Comparison of ENCODE assay signal across 12 cellular contexts in the genomic region with DNA sequence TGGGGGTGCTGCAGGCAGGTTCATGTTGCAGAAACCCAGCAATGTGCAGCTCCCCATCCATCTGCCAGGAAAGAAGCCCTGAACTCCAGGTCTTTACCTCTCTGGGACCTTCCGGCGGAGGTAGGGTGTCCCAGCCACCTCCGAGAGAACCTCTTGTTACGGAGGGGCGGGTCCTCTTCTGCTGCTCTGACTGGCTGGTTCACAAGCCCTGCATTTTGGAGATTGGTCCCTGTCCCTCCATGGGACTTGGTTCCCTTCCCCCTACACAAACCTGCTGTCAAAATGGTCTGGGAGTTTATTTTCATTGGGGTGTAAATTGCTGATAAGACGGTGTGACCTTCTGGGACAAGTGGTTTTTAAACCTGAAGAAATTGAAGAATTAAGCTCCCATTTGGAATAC. TPM values are rescaled to one million over a fixed set of nuclear protein-coding genes. Genes with fewer than 3 reads are reported as not detected.
A peak's percentile ranks its signal among the peaks of the same experiment; 100 is the strongest.
DNase-seq lines count a peak whose midpoint lies in the region; TF ChIP-seq lines count a peak whose summit lies in the region.
"Had no signal": no experiment of that assay in that cellular context is flagged by ENCODE, and none has a peak within 500 bp of the region (broad histone marks: within the 10 kb centered on the region; RNA-seq: fewer than 3 reads in every experiment).

No MANE protein-coding gene starts in this region.

- H2AFZ ChIP-seq in PC-9, result no peak overlapping the region

- H4K20me1 ChIP-seq in PC-9 (ENCODE audit: insufficient read depth), result no peaks in the 10 kb centered on the region; the same call in 1 of the 2 replicates

- H3K4me1 Mint-ChIP-seq in activated CD4-positive, alpha-beta memory T cell treated with anti-CD3 and anti-CD28 coated beads, Interleukin-2, amount 10 ng/mL, durations not matched to agents 7 days and 5 days, result peaks cover 3% of the 10 kb centered on the region

- 54 to 57% methylated on average over 3 to 5 of the region's 6 CpGs for WGBS in esophagus squamous epithelium, 2 donors
- WGBS in sigmoid colon, 2 donors, result 13 to 45% methylated on average over 6 of the region's 6 CpGs

- H3K4me3 ChIP-seq in PC-9 (no peak overlapping the region), esophagus squamous epithelium (no peak overlapping the region), sigmoid colon (no peak overlapping the region)
- H3K4me3 ChIP-seq: pancreas had no signal

- no peak for TF ChIP-seq EP300 in sigmoid colon (IDR thresholded peaks at IDR 0.05)

- peak overlapping the region; percentile 92 for H3K27ac ChIP-seq in PC-9
- peak overlapping the region in 3 of 4 donors; percentile 83 to 91 (median 85) for H3K27ac ChIP-seq in esophagus squamous epithelium
- H3K27ac ChIP-seq in sigmoid colon, result no peak overlapping the region
- H3K27ac ChIP-seq: pancreas had no signal

- TF ChIP-seq CTCF in PC-9 (conservative IDR thresholded peaks at IDR 0.05) (no peak), esophagus squamous epithelium (IDR thresholded peaks at IDR 0.05) (no peak), sigmoid colon (IDR thresholded peaks at IDR 0.05) (no peak)

- H3K9me3 ChIP-seq in PC-9 (ENCODE audit: insufficient read depth, low read depth) (no peaks in the 10 kb centered on the region), esophagus squamous epithelium (no peaks in the 10 kb centered on the region), sigmoid colon (no peaks in the 10 kb centered on the region)
- H3K9me3 ChIP-seq: gastroesophageal sphincter, pancreas had no signal

- POLR2A ChIA-PET in PC-9 (lab: Charles Lee; ENCODE audit: unreplicated experiment), result no interaction called here
- POLR2A ChIA-PET in activated CD4-positive, alpha-beta memory T cell treated with anti-CD3 and anti-CD28 coated beads, Interleukin-2, amount 10 ng/mL, durations not matched to agents 7 days and 5 days (lab: Charles Lee), result interaction anchor here (1.0 kb wide), 1 partner anchor 10 kb away, joined by 3 read pairs; no protein-coding TSS in a partner anchor

- DNase-seq in NCI-H82 (lab: John Stamatoyannopoulos, UW) (peak; percentile 38), NCI-H82 treated with DMSO at 0.1 percent for 48 hours (lab: John Stamatoyannopoulos, UW; ENCODE audit: unreplicated experiment) (no peak), PC-9 (no peak), esophagus squamous epithelium (lab: John Stamatoyannopoulos, UW) (no peak), sigmoid colon (peak; percentile 64), NCI-H69 (lab: John Stamatoyannopoulos, UW) (no peak), NCI-H2081 treated with DMSO at 0.1 percent for 48 hours (lab: John Stamatoyannopoulos, UW) (no peak)
- DNase-seq in activated CD4-positive, alpha-beta memory T cell treated with anti-CD3 and anti-CD28 coated beads, Interleukin-2, amount 10 ng/mL, durations not matched to agents 7 days and 5 days, result no peak
- DNase-seq: activated naive CD8-positive, alpha-beta T cell treated with anti-CD3 and anti-CD28 coated beads for 36 hours; activated T-cell treated with anti-CD3 and anti-CD28 coated beads for 4 hours had no signal

- H3K36me3 ChIP-seq in PC-9 (ENCODE audit: low read depth) (peaks cover 30% of the 10 kb centered on the region), esophagus squamous epithelium (peaks cover 17 to 30% (median 20%) of the 10 kb centered on the region in 3 donors), sigmoid colon (peaks cover 9 to 29% (median 25%) of the 10 kb centered on the region in 4 donors)

- no peaks in the 10 kb centered on the region for H3K79me2 ChIP-seq in PC-9 (ENCODE audit: low read depth)

- H3K9me3 Mint-ChIP-seq in activated CD4-positive, alpha-beta memory T cell treated with anti-CD3 and anti-CD28 coated beads, Interleukin-2, amount 10 ng/mL, durations not matched to agents 7 days and 5 days, result no peaks in the 10 kb centered on the region
- H3K9me3 Mint-ChIP-seq: activated naive CD8-positive, alpha-beta T cell treated with anti-CD3 and anti-CD28 coated beads for 36 hours had no signal

- peaks cover 38% of the 10 kb centered on the region for H3K4me1 ChIP-seq in PC-9 (replicated peaks; ENCODE audit: insufficient read depth)
- H3K4me1 ChIP-seq in esophagus squamous epithelium, result peaks cover 22 to 43% (median 30%) of the 10 kb centered on the region in 3 donors
- H3K4me1 ChIP-seq in sigmoid colon, result peaks cover 0 to 25% (median 21%) of the 10 kb centered on the region in 4 donors

- BruUV-seq in PC-9 (replicated peaks; lab: Mats Ljungman, UMichigan), result no TSS peak

- peaks cover 15% of the 10 kb centered on the region for H3K27me3 Mint-ChIP-seq in activated CD4-positive, alpha-beta memory T cell treated with anti-CD3 and anti-CD28 coated beads, Interleukin-2, amount 10 ng/mL, durations not matched to agents 7 days and 5 days

- no peak for TF ChIP-seq POLR2A in esophagus squamous epithelium (IDR thresholded peaks at IDR 0.05)
- TF ChIP-seq POLR2A in sigmoid colon (IDR thresholded peaks at IDR 0.05), result no peak

- H3K9me2 ChIP-seq in PC-9 (ENCODE audit: insufficient read depth), result no peaks in the 10 kb centered on the region

- intact Hi-C loops in PC-9 (cut with micrococcal nuclease; ENCODE audit: unreplicated experiment), result no loop called here
- intact Hi-C loops in esophagus squamous epithelium (cut with DNase I), result no loop called here
- intact Hi-C loops in sigmoid colon (cut with DNase I), result no loop called here

- H3K4me3 Mint-ChIP-seq in activated CD4-positive, alpha-beta memory T cell treated with anti-CD3 and anti-CD28 coated beads, Interleukin-2, amount 10 ng/mL, durations not matched to agents 7 days and 5 days, result no peak overlapping the region
- H3K4me3 Mint-ChIP-seq: activated naive CD8-positive, alpha-beta T cell treated with anti-CD3 and anti-CD28 coated beads for 36 hours had no signal

- CTCF ChIA-PET in PC-9 (lab: Charles Lee), result interaction anchor here (0.6 to 1.3 kb wide), 3 partner anchors 40 to 1257 kb away, joined by 3 to 4 read pairs (median 3); no protein-coding TSS in a partner anchor
- CTCF ChIA-PET in activated CD4-positive, alpha-beta memory T cell treated with anti-CD3 and anti-CD28 coated beads, Interleukin-2, amount 10 ng/mL, durations not matched to agents 7 days and 5 days (lab: Charles Lee), result no interaction called here

- no peak overlapping the region for H3K27ac Mint-ChIP-seq in activated CD4-positive, alpha-beta memory T cell treated with anti-CD3 and anti-CD28 coated beads, Interleukin-2, amount 10 ng/mL, durations not matched to agents 7 days and 5 days

- H3K4me2 ChIP-seq in PC-9, result peak overlapping the region; percentile 41; the same call in 1 of the 2 replicates

- no peaks in the 10 kb centered on the region for H3K27me3 ChIP-seq in PC-9 (ENCODE audit: insufficient read depth, low read depth)
- H3K27me3 ChIP-seq in esophagus squamous epithelium, result no peaks in the 10 kb centered on the region
- no peaks in the 10 kb centered on the region for H3K27me3 ChIP-seq in sigmoid colon
- H3K27me3 ChIP-seq: pancreas had no signal

- H3K36me3 Mint-ChIP-seq in activated CD4-positive, alpha-beta memory T cell treated with anti-CD3 and anti-CD28 coated beads, Interleukin-2, amount 10 ng/mL, durations not matched to agents 7 days and 5 days (ENCODE audit: low read depth), result peaks cover 18% of the 10 kb centered on the region

- H3F3A ChIP-seq in PC-9 (ENCODE audit: insufficient read depth, low read depth), result peaks cover 49% of the 10 kb centered on the region

RNA-seq across cellular contexts. Expression of a gene that starts 8.0 kb away (rescaled TPM):
- total RNA-seq in PC-9 (2021) (19.0 and 19.5 TPM in 2 replicates), esophagus squamous epithelium (10 to 100 TPM; 23.4 to 57.2 (median 39.9) TPM), sigmoid colon (10 to 100 TPM in 1 of 4 donors, 1 to 10 TPM in 3; 3.6 to 10.8 (median 5.3) TPM)
- polyA plus RNA-seq in sigmoid colon, result 1 to 10 TPM in 1 of 3 donors, under 1 TPM in 2; under 0.01 to 3.3 (median under 0.01) TPM
- 1 to 10 TPM; 2.0 to 2.2 TPM for total RNA-seq in activated CD4-positive, alpha-beta memory T cell treated with anti-CD3 and anti-CD28 coated beads, Interleukin-2, amount 10 ng/mL, durations not matched to agents 7 days and 5 days

RNA-seq across cellular contexts. Expression of a gene that starts 27.6 kb away (rescaled TPM):
- total RNA-seq in PC-9 (2021) (206 and 279 TPM in 2 replicates), esophagus squamous epithelium (100 to 1,000 TPM in 3 of 4 donors, 10 to 100 TPM in 1; 85.8 to 150 (median 134) TPM), sigmoid colon (100 to 1,000 TPM; 106 to 160 (median 148) TPM)
- polyA plus RNA-seq in sigmoid colon, result 100 to 1,000 TPM; 100 to 135 (median 108) TPM
- 100 to 1,000 TPM; 193 to 195 TPM for total RNA-seq in activated CD4-positive, alpha-beta memory T cell treated with anti-CD3 and anti-CD28 coated beads, Interleukin-2, amount 10 ng/mL, durations not matched to agents 7 days and 5 days

RNA-seq across cellular contexts. Expression of a gene that starts 41.6 kb away (rescaled TPM):
- total RNA-seq in PC-9 (2021) (26.4 and 28.6 TPM in 2 replicates), esophagus squamous epithelium (10 to 100 TPM in 1 of 4 donors, 1 to 10 TPM in 3; 2.3 to 13.1 (median 8.7) TPM), sigmoid colon (10 to 100 TPM in 1 of 4 donors, 1 to 10 TPM in 3; 2.3 to 13.6 (median 7.4) TPM)
- 10 to 100 TPM in 1 of 3 donors, 1 to 10 TPM in 2; 3.0 to 12.2 (median 3.6) TPM for polyA plus RNA-seq in sigmoid colon
- 10 to 100 TPM; 27.0 to 28.7 TPM for total RNA-seq in activated CD4-positive, alpha-beta memory T cell treated with anti-CD3 and anti-CD28 coated beads, Interleukin-2, amount 10 ng/mL, durations not matched to agents 7 days and 5 days

Comparison
In these comparisons a context has a peak if more than half of its experiments do, and no peak if none do; other contexts are left out.
1. DNase-seq: peak in NCI-H82 (single experiment) and sigmoid colon (single experiment); none in NCI-H82 treated with DMSO at 0.1 percent for 48 hours (single experiment), PC-9 (0 of 2), esophagus squamous epithelium (single experiment), NCI-H69 (single experiment), activated CD4-positive, alpha-beta memory T cell treated with anti-CD3 and anti-CD28 coated beads, Interleukin-2, amount 10 ng/mL, durations not matched to agents 7 days and 5 days (single experiment) and NCI-H2081 treated with DMSO at 0.1 percent for 48 hours (single experiment).
2. H3K27ac ChIP-seq: peak in PC-9 (single experiment) and esophagus squamous epithelium (3 of 4); none in sigmoid colon (0 of 4).